ENCODE assay signal across 8 cellular contexts in the genomic region with DNA sequence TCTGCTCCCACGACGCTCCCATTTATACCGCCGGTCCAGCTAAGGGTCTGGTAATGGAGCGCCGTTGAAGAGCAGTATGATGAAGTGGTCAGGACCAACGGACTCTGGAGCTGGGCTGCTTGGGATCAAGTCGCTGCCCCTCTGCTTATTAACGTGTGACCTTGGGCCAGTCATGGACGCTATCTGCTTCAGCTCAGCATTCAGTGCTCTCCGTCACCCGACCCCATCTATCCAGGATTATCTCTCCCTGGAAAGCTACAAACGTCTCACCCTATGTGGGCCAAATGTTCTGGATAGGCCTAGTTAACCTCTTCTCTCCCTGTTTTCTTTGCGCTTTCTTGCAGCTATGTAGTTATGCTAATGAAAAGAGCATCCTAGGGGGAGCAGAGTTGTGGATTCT. TPM values are rescaled to one million over a fixed set of nuclear protein-coding genes. Genes with fewer than 3 reads are reported as not detected.
DNase-seq lines count a peak whose midpoint lies in the region; ATAC-seq, FAIRE-seq and TF ChIP-seq lines count a peak whose summit lies in the region.

No MANE protein-coding gene starts in this region.

- peaks cover 60% of the 10 kb centered on the region for H3K79me2 ChIP-seq in K562 (ENCODE audit: control insufficient read depth, insufficient read depth, low read length)

- POLR2A ChIA-PET in K562 (lab: Yijun Ruan, JAX) = interaction anchor here (0.7 to 1.5 kb wide), 8 partner anchors 9 to 380 kb away, joined by 3 to 6 read pairs (median 3); no protein-coding TSS in a partner anchor

- H3K9me1 ChIP-seq in K562 (ENCODE audit: control insufficient read depth, insufficient read depth, low read length) = no peaks in the 10 kb centered on the region

- peaks cover 15% of the 10 kb centered on the region for H3K4me1 ChIP-seq in HUES6 (ENCODE audit: control insufficient read depth, insufficient read depth, low read length)
- H3K4me1 ChIP-seq in K562 (replicated peaks in 1 of 2; ENCODE audit: control insufficient read depth in 2 of 2, insufficient read depth in 2 of 2, low read length in 2 of 2) = peaks cover 7 to 22% of the 10 kb centered on the region in 2 experiments; a peak in 3 of 5 replicates
- peaks cover 0 to 6% (median 2%) of the 10 kb centered on the region in 4 donors for H3K4me1 ChIP-seq in right lobe of liver
- H3K4me1 ChIP-seq in upper lobe of left lung = peaks cover 11 to 18% (median 13%) of the 10 kb centered on the region in 4 donors

- in situ Hi-C loops in K562 (cut with MboI) = no loop called here

- 1% methylated on average over 14 of the region's 14 CpGs for WGBS in K562 (ENCODE audit: insufficient coverage, low coverage, missing lambda C conversion rate)
- WGBS in right lobe of liver (ENCODE audit: insufficient coverage, low coverage, low lambda C conversion rate, missing lambda C conversion rate) = 14% methylated on average over 10 of the region's 14 CpGs
- 11% methylated on average over 10 to 14 of the region's 14 CpGs for WGBS in upper lobe of left lung, 2 donors

- peak overlapping the region; percentile 81 for H3K4me3 ChIP-seq in HUES6 (ENCODE audit: low read depth, low read length)
- H3K4me3 ChIP-seq in K562 = peak overlapping the region; percentile 65
- peak overlapping the region; percentile 88 to 91 (median 90) for H3K4me3 ChIP-seq in right lobe of liver
- peak overlapping the region; percentile 79 to 98 (median 96) for H3K4me3 ChIP-seq in upper lobe of left lung

- H3K4me2 ChIP-seq in K562 (ENCODE audit: insufficient read depth, low read length) = peak overlapping the region; percentile 96

- H3K27me3 ChIP-seq in HUES6 (ENCODE audit: control insufficient read depth, insufficient read depth, low read length) = no peaks in the 10 kb centered on the region
- H3K27me3 ChIP-seq in K562 (ENCODE audit: control insufficient read depth in 2 of 2, insufficient read depth in 2 of 2, low read length in 2 of 2) = no peaks in the 10 kb centered on the region
- no peaks in the 10 kb centered on the region for H3K27me3 ChIP-seq in right lobe of liver
- no peaks in the 10 kb centered on the region for H3K27me3 ChIP-seq in upper lobe of left lung

- no peak for TF ChIP-seq RAD21 in K562 (CRISPR knock-in tag; conservative IDR thresholded peaks at IDR 0.05 in 1 of 2, IDR thresholded peaks at IDR 0.05 in 1 of 2)

- BruUV-seq in K562 (replicated peaks; lab: Mats Ljungman, UMichigan) = TSS peak; percentile 55

- TF ChIP-seq EP300 in K562 (IDR thresholded peaks at IDR 0.05; ENCODE audit: low read length) (no peak), upper lobe of left lung (IDR thresholded peaks at IDR 0.05) (no peak)

- FAIRE-seq in K562 (lab: Jason Lieb, UNC) = peak; percentile 37

- TF ChIP-seq CTCF in K562 (IDR thresholded peaks at IDR 0.05 in 2 of 3, conservative IDR thresholded peaks at IDR 0.05 in 1 of 3; ENCODE audit: insufficient read depth in 2 of 3, low read depth in 1 of 3, low read length in 3 of 3) (no peak), right lobe of liver (IDR thresholded peaks at IDR 0.05) (no peak), upper lobe of left lung (IDR thresholded peaks at IDR 0.05) (no peak)

- ATAC-seq in K562 (peak; percentile 56), right lobe of liver (no peak), upper lobe of left lung (ENCODE audit: low FRiP score in 2 of 2) (peak in 1 of 2 donors; percentile 6), GM19395 (IDR thresholded peaks at IDR 0.05; ENCODE audit: unreplicated experiment) (no peak)

- H3K36me3 ChIP-seq in HUES6 (ENCODE audit: control insufficient read depth, insufficient read depth, low read length) = peaks cover 37% of the 10 kb centered on the region
- peaks cover 35% of the 10 kb centered on the region for H3K36me3 ChIP-seq in K562 (ENCODE audit: control insufficient read depth, insufficient read depth, low read length)
- no peaks in the 10 kb centered on the region for H3K36me3 ChIP-seq in right lobe of liver
- no peaks in the 10 kb centered on the region for H3K36me3 ChIP-seq in upper lobe of left lung

- H4K20me1 ChIP-seq in K562 (replicated peaks; ENCODE audit: control insufficient read depth, insufficient read depth, low read length) = no peaks in the 10 kb centered on the region

- peak overlapping the region; percentile 96 for H2AFZ ChIP-seq in K562 (ENCODE audit: low read depth, low read length)

- H3K9ac ChIP-seq in HUES6 (ENCODE audit: low read length) (peak overlapping the region; percentile 95), K562 (ENCODE audit: insufficient read depth in 1 of 2, low read depth in 2 of 2, low read length in 2 of 2) (peak overlapping the region; percentile 87 to 99)

- DNase-seq in COLO829 (ENCODE audit: low spot score) (peak; percentile 12), K562 (ENCODE audit: extremely low read depth in 1 of 4, low spot score in 3 of 4) (peak; percentile 19 to 55 (median 30)), right lobe of liver (no peak), upper lobe of left lung (no peak), SIG-M5 (lab: John Stamatoyannopoulos, UW) (no peak), activated gamma-delta T cell treated with Interleukin-2 at 50 U/mL for 16 hours (no peak)

- intact Hi-C loops in K562 (cut with micrococcal nuclease) = no loop called here
- intact Hi-C loops in right lobe of liver (cut with DNase I) = no loop called here

- CTCF ChIA-PET in K562 (lab: Yijun Ruan, JAX; ENCODE audit: low intra/inter-chr PET ratio) = no interaction called here

- peaks cover 6% of the 10 kb centered on the region for H3K9me3 ChIP-seq in HUES6 (ENCODE audit: control insufficient read depth, insufficient read depth, low read depth, low read length)
- H3K9me3 ChIP-seq in K562 (replicated peaks; ENCODE audit: control insufficient read depth, insufficient read depth, low read depth, low read length) = peaks cover 4% of the 10 kb centered on the region; the same call in 1 of the 2 replicates
- H3K9me3 ChIP-seq in right lobe of liver = no peaks in the 10 kb centered on the region
- H3K9me3 ChIP-seq in upper lobe of left lung = no peaks in the 10 kb centered on the region

- H3K27ac ChIP-seq in HUES6 (ENCODE audit: low read depth, low read length) (no peak overlapping the region), K562 (ENCODE audit: extremely low read depth, low read depth, low read length) (peak overlapping the region; percentile 94), right lobe of liver (no peak overlapping the region), upper lobe of left lung (peak overlapping the region in 2 of 4 donors; percentile 74 to 76)

- no peak for TF ChIP-seq POLR2A in K562 (conservative IDR thresholded peaks at IDR 0.05)
- no peak for TF ChIP-seq POLR2A in right lobe of liver (IDR thresholded peaks at IDR 0.05)
- no peak for TF ChIP-seq POLR2A in upper lobe of left lung (IDR thresholded peaks at IDR 0.05)

TF ChIP-seq in K562, 482 proteins besides CTCF, POLR2A, EP300 and RAD21 (continues in another document):
- 0 out of 2 replicates have a peak, but pooled peaks have one; percentile 18 for TF ChIP-seq HSF4 (CRISPR knock-in tag; IDR thresholded peaks at IDR 0.05; ENCODE audit: borderline replicate concordance)
- TF ChIP-seq PCBP2 (IDR thresholded peaks at IDR 0.05; ENCODE audit: low read depth, low read length, poor library complexity, severe bottlenecking) = no peak
- no peak for TF ChIP-seq TAF7 (tag; IDR thresholded peaks at IDR 0.05)

RNA-seq across cellular contexts. Expression of a gene that starts 0.9 kb away (rescaled TPM):
- total RNA-seq in K562 (2011; cell fraction: chromatin; rRNA removed; ENCODE audit: low replicate concordance) = 35.6 and 139 TPM in 2 replicates
- 19.0 and 21.7 TPM in 2 replicates for total RNA-seq in K562 (2011; cell fraction: nucleolus; rRNA removed)
- 21.8 and 27.2 TPM in 2 replicates for total RNA-seq in K562 (2011; cell fraction: nucleoplasm; rRNA removed)
- total RNA-seq in K562 (2014; rRNA removed) (85.9 and 99.2 TPM in 2 replicates), K562 (2014; rRNA removed; fragmentation: Illumina TruSeq; extraction: Trizol) (139 and 161 TPM in 2 replicates), K562 (2015; rRNA removed; fragmentation: Illumina TruSeq; extraction: Trizol) (109 and 118 TPM in 2 replicates), K562 (2021) (95.1 and 113 TPM in 2 replicates), right lobe of liver (1 to 10 TPM; 3.2 to 7.0 (median 5.2) TPM), upper lobe of left lung (10 to 100 TPM in 3 of 6 donors, 1 to 10 TPM in 3; 6.1 to 16.3 (median 10.2) TPM)
- polyA plus RNA-seq in K562 (2011; rRNA removed) (85.0 and 133 TPM in 2 replicates), K562 (2014; fragmentation: Illumina TruSeq; extraction: Trizol) (113 and 125 TPM in 2 replicates), K562 (2014; fragmentation: Nextera tagmentation; extraction: Ambion mirVana) (10 to 100 TPM; 51.8 to 60.6 TPM), K562 (2014; rRNA removed) (93.2 and 93.3 TPM in 2 replicates)
- 21.8 and 46.2 TPM in 2 replicates for polyA plus RNA-seq in K562 (2011; cell fraction: cytosol; rRNA removed)
- polyA plus RNA-seq in K562 (2011; cell fraction: nucleus; rRNA removed) = 27.0 and 36.1 TPM in 2 replicates
- 63.4 and 77.6 TPM in 2 replicates for polyA plus RNA-seq in K562 (2012)
- 137 and 148 TPM in 2 replicates for polyA minus RNA-seq in K562 (2011; rRNA and poly(A)+ RNA removed)
- polyA minus RNA-seq in K562 (2011; cell fraction: cytosol; rRNA and poly(A)+ RNA removed) = 44.2 and 56.7 TPM in 2 replicates
- polyA minus RNA-seq in K562 (2011; cell fraction: nucleus; rRNA and poly(A)+ RNA removed) = 24.0 and 38.8 TPM in 2 replicates

RNA-seq across cellular contexts. Expression of a gene that starts 34.7 kb away (rescaled TPM):
- 38.7 and 73.4 TPM in 2 replicates for total RNA-seq in K562 (2011; cell fraction: chromatin; rRNA removed; ENCODE audit: low replicate concordance)
- 48.5 and 54.7 TPM in 2 replicates for total RNA-seq in K562 (2011; cell fraction: nucleolus; rRNA removed)
- 52.1 and 64.7 TPM in 2 replicates for total RNA-seq in K562 (2011; cell fraction: nucleoplasm; rRNA removed)
- 50.1 and 51.8 TPM in 2 replicates for total RNA-seq in K562 (2014; rRNA removed)
- 85.5 and 89.2 TPM in 2 replicates for total RNA-seq in K562 (2014; rRNA removed; fragmentation: Illumina TruSeq; extraction: Trizol)
- total RNA-seq in K562 (2015; rRNA removed; fragmentation: Illumina TruSeq; extraction: Trizol) = 83.2 and 86.1 TPM in 2 replicates
- 62.9 and 63.1 TPM in 2 replicates for total RNA-seq in K562 (2021)
- polyA plus RNA-seq in K562 (2011; rRNA removed) = 54.2 and 68.9 TPM in 2 replicates
- polyA plus RNA-seq in K562 (2011; cell fraction: cytosol; rRNA removed) = 21.7 and 27.4 TPM in 2 replicates
- 14.9 and 21.0 TPM in 2 replicates for polyA plus RNA-seq in K562 (2011; cell fraction: nucleus; rRNA removed)
- 50.2 and 52.8 TPM in 2 replicates for polyA plus RNA-seq in K562 (2012)
- 68.8 and 95.5 TPM in 2 replicates for polyA plus RNA-seq in K562 (2014; fragmentation: Illumina TruSeq; extraction: Trizol)
- polyA plus RNA-seq in K562 (2014; fragmentation: Nextera tagmentation; extraction: Ambion mirVana) = 10 to 100 TPM; 59.0 to 63.1 TPM
- polyA plus RNA-seq in K562 (2014; rRNA removed) = 76.3 and 77.2 TPM in 2 replicates
- polyA minus RNA-seq in K562 (2011; rRNA and poly(A)+ RNA removed) = 84.1 and 94.2 TPM in 2 replicates
- polyA minus RNA-seq in K562 (2011; cell fraction: cytosol; rRNA and poly(A)+ RNA removed) = 24.9 and 37.7 TPM in 2 replicates
- 11.8 and 22.1 TPM in 2 replicates for polyA minus RNA-seq in K562 (2011; cell fraction: nucleus; rRNA and poly(A)+ RNA removed)
- 1 to 10 TPM in 5 of 6 experiments, under 1 TPM in 1; 0.55 to 2.4 (median 1.6) TPM for total RNA-seq in right lobe of liver
- 100 to 1,000 TPM in 3 of 6 donors, 10 to 100 TPM in 3; 57.6 to 153 (median 96.6) TPM for total RNA-seq in upper lobe of left lung

Comparison
In these comparisons a context has a peak if more than half of its experiments do, and no peak if none do; other contexts are left out.
1. DNase-seq: peak in COLO829 (single experiment) and K562 (4 of 4); none in right lobe of liver (0 of 3), upper lobe of left lung (0 of 2), SIG-M5 (single experiment) and activated gamma-delta T cell treated with Interleukin-2 at 50 U/mL for 16 hours (single experiment).
2. RNA of a gene that starts 34.7 kb away (total RNA-seq): 57.6 to 153 TPM in upper lobe of left lung and 38.7 to 89.2 TPM in K562; 0.55 to 2.4 TPM in right lobe of liver; every median in the first group is over 10 times any median in the second.
3. Peak in every context shown above with its lines, with median percentiles within 50 percentile points of each other: H3K4me3 ChIP-seq.